In genomic region chr17:45123930-45124796, GRCh38 we compare ENCODE assay signal across 9 cellular contexts. TPM values are rescaled to one million over a fixed set of nuclear protein-coding genes. Genes with fewer than 3 reads are reported as not detected.
DNase-seq lines count a peak whose midpoint lies in the region; ATAC-seq and TF ChIP-seq lines count a peak whose summit lies in the region.
"Had no signal": no experiment of that assay in that cellular context is flagged by ENCODE, and none has a peak within 500 bp of the region (broad histone marks: within the 10 kb centered on the region; RNA-seq: fewer than 3 reads in every experiment).

No MANE protein-coding gene starts in this region.

- H3K4me3 ChIP-seq in NT2/D1 (ENCODE audit: insufficient read length, low read depth) = no peak overlapping the region
- H3K4me3 ChIP-seq in choroid plexus epithelial cell (ENCODE audit: low read depth, low read length) = no peak overlapping the region
- peak overlapping the region in 1 of 2 donors; percentile 20 for H3K4me3 ChIP-seq in mucosa of rectum (ENCODE audit: low read length in 2 of 2)
- H3K4me3 ChIP-seq: SK-N-MC had no signal

- TF ChIP-seq CTCF in choroid plexus epithelial cell (conservative IDR thresholded peaks at IDR 0.05; ENCODE audit: low read depth, low read length) = no peak

- in situ Hi-C loops in G401 (cut with HindIII; ENCODE audit: low sequenced_read_pairs) = no loop called here

- H3K27ac ChIP-seq in mucosa of rectum (ENCODE audit: low read depth in 2 of 2, low read length in 2 of 2) = peak overlapping the region; percentile 82 to 87
- H3K27ac ChIP-seq: SK-N-MC had no signal

- H3K9ac ChIP-seq in NT2/D1 (ENCODE audit: insufficient read length, low read depth) (no peak overlapping the region), mucosa of rectum (ENCODE audit: low read depth in 1 of 2, low read length in 2 of 2) (peak overlapping the region; percentile 41 to 61)

- H3K4me1 ChIP-seq in NT2/D1 (ENCODE audit: insufficient read depth, insufficient read length) = peaks cover 42% of the 10 kb centered on the region
- peaks cover 58 to 59% of the 10 kb centered on the region in 2 donors for H3K4me1 ChIP-seq in mucosa of rectum (ENCODE audit: control insufficient read depth in 2 of 2, insufficient read depth in 2 of 2, low read length in 2 of 2)

- peak; percentile 8 for DNase-seq in GOT3 (lab: John Stamatoyannopoulos, UW)
- DNase-seq in NT2/D1 (ENCODE audit: low read depth, low spot score) = peak; percentile 22
- peak; percentile 81 for DNase-seq in choroid plexus epithelial cell (ENCODE audit: low read depth)
- DNase-seq in G401 (ENCODE audit: low spot score) = no peak
- DNase-seq: naive B cell had no signal

- H3K27me3 ChIP-seq in NT2/D1 (ENCODE audit: insufficient read depth, insufficient read length) (no peaks in the 10 kb centered on the region), mucosa of rectum (ENCODE audit: control insufficient read depth in 2 of 2, insufficient read depth in 2 of 2, low read length in 2 of 2) (no peaks in the 10 kb centered on the region)

- H3K36me3 ChIP-seq in NT2/D1 (ENCODE audit: insufficient read depth, insufficient read length, low read length) (peaks cover 37% of the 10 kb centered on the region), mucosa of rectum (ENCODE audit: control insufficient read depth in 2 of 2, insufficient read depth in 2 of 2, low read length in 2 of 2) (peaks cover 6 to 7% of the 10 kb centered on the region in 2 donors)

- ATAC-seq in GM21529 (IDR thresholded peaks at IDR 0.05; ENCODE audit: unreplicated experiment) = no peak
- ATAC-seq in GM19035 (IDR thresholded peaks at IDR 0.05; ENCODE audit: unreplicated experiment) = no peak

- H3K9me3 ChIP-seq in NT2/D1 (ENCODE audit: insufficient read depth, low read length) = no peaks in the 10 kb centered on the region
- H3K9me3 ChIP-seq in mucosa of rectum (ENCODE audit: control insufficient read depth in 2 of 2, low read length in 2 of 2) = no peaks in the 10 kb centered on the region

RNA-seq across cellular contexts. Expression of gene PLCD3, which starts 8.2 kb away (rescaled TPM):
- total RNA-seq in G401 (2014; rRNA removed; shearing (Covaris generic)) = 29.2 and 86.2 TPM in 2 replicates

RNA-seq across cellular contexts. Expression of gene ACBD4, which starts 11.3 kb away (rescaled TPM):
- total RNA-seq in G401 (2014; rRNA removed; shearing (Covaris generic)) = 0.49 and 6.1 TPM in 2 replicates

RNA-seq across cellular contexts. Expression of gene HEXIM1, which starts 24.1 kb away (rescaled TPM):
- total RNA-seq in G401 (2014; rRNA removed; shearing (Covaris generic)) = 24.1 and 26.3 TPM in 2 replicates

RNA-seq across cellular contexts. Expression of gene HEXIM2, which starts 37.5 kb away (rescaled TPM):
- total RNA-seq in G401 (2014; rRNA removed; shearing (Covaris generic)) = 16.6 and 18.8 TPM in 2 replicates
